In genomic region chr2:101418704-101419663, GRCh38 we compare ENCODE assay signal across 1 cellular context.
A peak's percentile ranks its signal among the peaks of the same experiment; 100 is the strongest.
TF ChIP-seq lines count a peak whose summit lies in the region.

No MANE protein-coding gene starts in this region.

TF ChIP-seq in HepG2, 621 proteins besides CTCF, POLR2A, EP300 and RAD21 (continued from another document and continues in another):
- TF ChIP-seq TOE1 (CRISPR knock-in tag; IDR thresholded peaks at IDR 0.05) (no peak), ZNF563 (CRISPR knock-in tag; IDR thresholded peaks at IDR 0.05) (no peak), ZBTB4 (CRISPR knock-in tag; IDR thresholded peaks at IDR 0.05; ENCODE audit: borderline replicate concordance) (no peak), ZMYM3 (CRISPR knock-in tag; IDR thresholded peaks at IDR 0.05) (peak; percentile 58; the same call in 1 of the 2 replicates), ZNF430 (CRISPR knock-in tag; IDR thresholded peaks at IDR 0.05) (no peak), ZNF343 (CRISPR knock-in tag; IDR thresholded peaks at IDR 0.05) (no peak), CENPX (CRISPR knock-in tag; IDR thresholded peaks at IDR 0.05) (no peak), ZNF598 (CRISPR knock-in tag; IDR thresholded peaks at IDR 0.05; ENCODE audit: borderline replicate concordance) (no peak), PHF20 (CRISPR knock-in tag; IDR thresholded peaks at IDR 0.05) (no peak), ZNF619 (CRISPR knock-in tag; IDR thresholded peaks at IDR 0.05) (no peak), HMGA1 (CRISPR knock-in tag; conservative IDR thresholded peaks at IDR 0.05) (no peak), KLF11 (CRISPR knock-in tag; IDR thresholded peaks at IDR 0.05) (peak; percentile 63; the same call in 1 of the 2 replicates), ZBTB10 (CRISPR knock-in tag; IDR thresholded peaks at IDR 0.05; ENCODE audit: borderline replicate concordance) (no peak), ZNF318 (CRISPR knock-in tag; IDR thresholded peaks at IDR 0.05) (no peak), ZNF331 (CRISPR knock-in tag; IDR thresholded peaks at IDR 0.05) (0 out of 2 replicates have a peak, but pooled peaks have one; percentile 22), NR0B2 (CRISPR knock-in tag; IDR thresholded peaks at IDR 0.05) (no peak), RBFOX2 (IDR thresholded peaks at IDR 0.05; ENCODE audit: low read depth, low read length) (no peak), CAMTA2 (CRISPR knock-in tag; IDR thresholded peaks at IDR 0.05; ENCODE audit: borderline replicate concordance) (no peak), ZNF3 (CRISPR knock-in tag; IDR thresholded peaks at IDR 0.05) (peak; percentile 100), MIER3 (CRISPR knock-in tag; IDR thresholded peaks at IDR 0.05; ENCODE audit: borderline replicate concordance) (no peak), NBN (conservative IDR thresholded peaks at IDR 0.05) (no peak), ZNF431 (CRISPR knock-in tag; IDR thresholded peaks at IDR 0.05; ENCODE audit: borderline replicate concordance, low read depth) (no peak), HOXA9 (CRISPR knock-in tag; IDR thresholded peaks at IDR 0.05; ENCODE audit: borderline replicate concordance) (no peak), ZNF616 (CRISPR knock-in tag; IDR thresholded peaks at IDR 0.05; ENCODE audit: low read depth) (no peak), PAF1 (CRISPR knock-in tag; IDR thresholded peaks at IDR 0.05) (no peak), JARID2 (CRISPR knock-in tag; IDR thresholded peaks at IDR 0.05; ENCODE audit: insufficient replicate concordance) (peak; percentile 47), MAX (IDR thresholded peaks at IDR 0.05) (no peak), RXRB (CRISPR knock-in tag; IDR thresholded peaks at IDR 0.05; ENCODE audit: borderline replicate concordance) (peak; percentile 73), ZNF512 (CRISPR knock-in tag; IDR thresholded peaks at IDR 0.05) (0 out of 2 replicates have a peak, but pooled peaks have one; percentile 21), ZNF138 (CRISPR knock-in tag; IDR thresholded peaks at IDR 0.05; ENCODE audit: low read depth) (no peak), MTA1 (CRISPR knock-in tag; IDR thresholded peaks at IDR 0.05; ENCODE audit: borderline replicate concordance) (no peak), ERF (CRISPR knock-in tag; IDR thresholded peaks at IDR 0.05) (0 out of 2 replicates have a peak, but pooled peaks have one; percentile 29), ZHX1 (CRISPR knock-in tag; IDR thresholded peaks at IDR 0.05; ENCODE audit: low read depth) (no peak)
